Comparison of ENCODE assay signal across 11 cellular contexts in the genomic region with DNA sequence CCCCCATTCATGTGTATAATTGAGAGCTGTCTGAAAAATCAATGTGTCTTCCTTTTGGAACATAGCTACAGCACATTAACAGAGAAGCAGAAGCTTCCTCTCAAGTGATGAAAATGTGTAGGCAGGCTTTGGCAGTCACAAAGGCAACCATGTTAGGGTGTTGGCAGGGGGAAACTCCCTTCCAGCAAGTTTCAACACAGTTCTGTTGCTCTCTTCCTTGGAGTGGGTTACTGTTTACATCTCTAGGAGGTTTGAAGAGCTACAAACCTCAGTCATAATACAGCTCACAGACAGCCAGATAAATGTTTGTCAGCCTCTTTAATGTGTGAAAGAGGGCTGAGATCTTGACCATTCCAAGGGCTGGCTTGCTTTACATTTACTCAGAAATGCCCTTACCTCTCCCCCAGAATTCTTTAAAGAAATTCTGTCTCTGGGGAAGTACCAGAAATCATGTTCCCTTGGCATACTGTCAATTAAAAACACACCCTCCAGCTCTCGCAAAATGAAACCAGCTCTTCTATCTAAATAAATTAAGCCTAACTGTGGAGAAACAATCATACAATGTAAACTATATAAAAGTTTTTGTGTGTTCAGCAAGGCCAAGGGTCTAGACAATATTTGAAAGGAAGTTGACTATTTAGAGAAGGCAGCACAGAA. TPM values are rescaled to one million over a fixed set of nuclear protein-coding genes. Genes with fewer than 3 reads are reported as not detected.
DNase-seq lines count a peak whose midpoint lies in the region; ATAC-seq and TF ChIP-seq lines count a peak whose summit lies in the region.
"Had no signal": no experiment of that assay in that cellular context is flagged by ENCODE, and none has a peak within 500 bp of the region (broad histone marks: within the 10 kb centered on the region; RNA-seq: fewer than 3 reads in every experiment).

No MANE protein-coding gene starts in this region.

- peak in 1 of 5 donors; percentile 18 for DNase-seq in CD8-positive, alpha-beta memory T cell
- DNase-seq in GM23248, result peak; percentile 52
- DNase-seq in epithelial cell of esophagus (ENCODE audit: low read depth), result peak; percentile 76
- DNase-seq in omental fat pad (ENCODE audit: low spot score), result no peak
- no peak for DNase-seq in hepatic stellate cell (ENCODE audit: low spot score)
- no peak for DNase-seq in trophoblast cell
- no peak for DNase-seq in activated CD8-positive, alpha-beta memory T cell treated with anti-CD3 and anti-CD28 coated beads, Interleukin-2, amount 50 U/mL, for 48 hours
- DNase-seq: midbrain; NCI-H187 treated with DMSO at 0.1 percent for 48 hours; stimulated activated CD4-positive, alpha-beta T cell treated with anti-CD3 and anti-CD28 coated beads, Interleukin-12 subunit alpha, Interleukin-12 subunit beta, amount 100 ng/mL, for 4 hours had no signal

- no peak overlapping the region for H3K4me3 Mint-ChIP-seq in CD8-positive, alpha-beta memory T cell

- H3K27me3 ChIP-seq in CD8-positive, alpha-beta memory T cell (ENCODE audit: insufficient read depth, low read length, poor library complexity, severe bottlenecking), result no peaks in the 10 kb centered on the region
- H3K27me3 ChIP-seq in GM23248 (replicated peaks; ENCODE audit: insufficient read depth) (no peaks in the 10 kb centered on the region), trophoblast cell (ENCODE audit: insufficient read depth, low read length) (no peaks in the 10 kb centered on the region)

- peaks cover 12% of the 10 kb centered on the region for H3K4me1 ChIP-seq in CD8-positive, alpha-beta memory T cell (ENCODE audit: insufficient read depth, low read length)
- H3K4me1 ChIP-seq in GM23248 (ENCODE audit: insufficient read depth) (no peaks in the 10 kb centered on the region), trophoblast cell (ENCODE audit: control insufficient read depth in 1 of 2, insufficient read depth in 2 of 2, low read length in 2 of 2) (no peaks in the 10 kb centered on the region)

- H2AK5ac ChIP-seq in trophoblast cell (ENCODE audit: low read length), result no peak overlapping the region

- no peaks in the 10 kb centered on the region for H3K9me2 ChIP-seq in GM23248 (ENCODE audit: insufficient read depth)

- no peaks in the 10 kb centered on the region for H3K9me3 ChIP-seq in CD8-positive, alpha-beta memory T cell (ENCODE audit: low read length)
- H3K9me3 ChIP-seq in GM23248 (ENCODE audit: low read depth) (no peaks in the 10 kb centered on the region), trophoblast cell (ENCODE audit: insufficient read depth, low read depth, low read length) (no peaks in the 10 kb centered on the region)

- TF ChIP-seq CTCF in epithelial cell of esophagus (IDR thresholded peaks at IDR 0.05; ENCODE audit: insufficient read depth, low read depth, low read length, missing control alignments) (no peak), omental fat pad (IDR thresholded peaks at IDR 0.05) (no peak)

- no peak overlapping the region for H3K23ac ChIP-seq in trophoblast cell (ENCODE audit: low read length)

- no peaks in the 10 kb centered on the region for H3F3A ChIP-seq in GM23248 (ENCODE audit: insufficient read depth)

- 0 to 5% methylated on average over 1 of the region's 1 CpG for WGBS in GM23248 (ENCODE audit: low coverage in 1 of 2, low lambda C conversion rate in 2 of 2, missing lambda C conversion rate in 2 of 2), 2 experiments
- no CpG with 5 or more reads among the region's 1 CpG for WGBS in trophoblast cell (ENCODE audit: extremely low coverage, insufficient coverage, insufficient read length)

- H3K36me3 ChIP-seq in CD8-positive, alpha-beta memory T cell (ENCODE audit: insufficient read depth, low read length), result no peaks in the 10 kb centered on the region
- H3K36me3 ChIP-seq in GM23248 (ENCODE audit: low read depth), result no peaks in the 10 kb centered on the region
- H3K36me3 ChIP-seq in trophoblast cell (ENCODE audit: control insufficient read depth in 1 of 2, insufficient read depth in 2 of 2, low read length in 2 of 2), result no peaks in the 10 kb centered on the region

- in situ Hi-C loops in GM23248 (cut with MboI), result no loop called here

- H3K27ac ChIP-seq in CD8-positive, alpha-beta memory T cell (ENCODE audit: low read depth, low read length), result no peak overlapping the region
- peak overlapping the region; percentile 37; the same call in 1 of the 2 replicates for H3K27ac ChIP-seq in GM23248
- no peak overlapping the region for H3K27ac ChIP-seq in trophoblast cell (ENCODE audit: low read depth, low read length)

- no peak overlapping the region for H4K12ac ChIP-seq in trophoblast cell (ENCODE audit: low read depth, low read length)

- ATAC-seq in omental fat pad (ENCODE audit: low FRiP score) (peak; percentile 93), HG03521 (IDR thresholded peaks at IDR 0.05; ENCODE audit: unreplicated experiment) (no peak)

- H3K27ac Mint-ChIP-seq in CD8-positive, alpha-beta memory T cell, result peak overlapping the region in 7 of 8 donors; percentile 9 to 71 (median 32)

- H3K79me2 ChIP-seq in GM23248 (ENCODE audit: insufficient read depth), result no peaks in the 10 kb centered on the region
- no peaks in the 10 kb centered on the region for H3K79me2 ChIP-seq in trophoblast cell (ENCODE audit: control insufficient read depth, insufficient read depth, low read length, poor library complexity)

- H3K79me1 ChIP-seq in trophoblast cell (ENCODE audit: low read length), result no peaks in the 10 kb centered on the region

- no peak overlapping the region for H3K4ac ChIP-seq in trophoblast cell (ENCODE audit: low read depth, low read length)

- no peak overlapping the region for H2BK5ac ChIP-seq in trophoblast cell (ENCODE audit: low read depth, low read length, poor library complexity)

- H3K18ac ChIP-seq in trophoblast cell (ENCODE audit: low read length), result no peak overlapping the region

- H3K4me3 ChIP-seq in CD8-positive, alpha-beta memory T cell (ENCODE audit: low read length), result no peak overlapping the region
- H3K4me3 ChIP-seq in GM23248 (no peak overlapping the region), epithelial cell of esophagus (ENCODE audit: low read length) (peak overlapping the region; percentile 9), trophoblast cell (ENCODE audit: low read depth, low read length) (no peak overlapping the region)

- CTCF ChIA-PET in CD8-positive, alpha-beta memory T cell (lab: Charles Lee), result interaction anchor here (0.8 to 1.1 kb wide), 3 partner anchors 18 to 55 kb away, joined by 3 read pairs; no protein-coding TSS in a partner anchor

- H3K9me3 Mint-ChIP-seq in CD8-positive, alpha-beta memory T cell, result no peaks in the 10 kb centered on the region

- H3K4me2 ChIP-seq in GM23248 (ENCODE audit: unreplicated experiment), result no peak overlapping the region
- H3K4me2 ChIP-seq in trophoblast cell (ENCODE audit: low read length), result no peak overlapping the region

- H2BK12ac ChIP-seq in trophoblast cell (ENCODE audit: low read length), result no peak overlapping the region

- no peak overlapping the region for H2AFZ ChIP-seq in GM23248
- no peak overlapping the region for H2AFZ ChIP-seq in trophoblast cell (ENCODE audit: insufficient read depth, low read length, poor library complexity)

- peaks cover 7 to 10% (median 9%) of the 10 kb centered on the region in 3 donors for H3K4me1 Mint-ChIP-seq in CD8-positive, alpha-beta memory T cell

- H2BK120ac ChIP-seq in trophoblast cell (ENCODE audit: insufficient read depth, low read length, poor library complexity), result no peak overlapping the region

- no peak overlapping the region for H3K14ac ChIP-seq in trophoblast cell (ENCODE audit: low read length)

- H3K9ac ChIP-seq in GM23248 (no peak overlapping the region), trophoblast cell (ENCODE audit: low read length) (no peak overlapping the region)

- H4K8ac ChIP-seq in trophoblast cell (ENCODE audit: low read depth, low read length), result no peak overlapping the region

- H3K27me3 Mint-ChIP-seq in CD8-positive, alpha-beta memory T cell, result peaks cover 0 to 4% of the 10 kb centered on the region in 2 donors

- no peak overlapping the region for H4K91ac ChIP-seq in trophoblast cell (ENCODE audit: low read depth, low read length)

- H4K20me1 ChIP-seq in GM23248 (ENCODE audit: insufficient read depth), result no peaks in the 10 kb centered on the region

- H3K36me3 Mint-ChIP-seq in CD8-positive, alpha-beta memory T cell, result no peaks in the 10 kb centered on the region

- POLR2A ChIA-PET in CD8-positive, alpha-beta memory T cell (lab: Charles Lee), result interaction anchor here (0.8 kb wide), 1 partner anchor 19 kb away, joined by 4 read pairs; a partner anchor contains a TSS

RNA-seq across cellular contexts. Expression of a gene that starts 18.9 kb away (rescaled TPM):
- 10 to 100 TPM; 16.4 to 16.8 TPM for total RNA-seq in CD8-positive, alpha-beta memory T cell
- polyA plus RNA-seq in CD8-positive, alpha-beta memory T cell, result 12.5 TPM
- total RNA-seq in GM23248 (2014; rRNA removed; shearing (Covaris generic)), result 11.5 and 11.6 TPM in 2 replicates
- polyA plus RNA-seq in GM23248 (2016; fragmentation: Nextera tagmentation; extraction: Ambion mirVana), result 8.3 and 8.5 TPM in 2 replicates
- total RNA-seq in omental fat pad, result 10 to 100 TPM; 10.9 to 19.7 (median 11.5) TPM
- polyA plus RNA-seq in trophoblast cell (2013), result 10.0 TPM in 2 replicates

RNA-seq across cellular contexts. Expression of a gene that starts 41.8 kb away (rescaled TPM):
- total RNA-seq in CD8-positive, alpha-beta memory T cell, result under 1 TPM in 1 of 2 experiments, not detected in 1; 0.09 TPM
- 2.1 TPM for polyA plus RNA-seq in CD8-positive, alpha-beta memory T cell
- total RNA-seq in GM23248 (2014; rRNA removed; shearing (Covaris generic)), result not detected in 2 replicates
- polyA plus RNA-seq in GM23248 (2016; fragmentation: Nextera tagmentation; extraction: Ambion mirVana), result not detected in 2 replicates
- 10 to 100 TPM in 1 of 4 donors, 1 to 10 TPM in 3; 1.1 to 12.0 (median 4.8) TPM for total RNA-seq in omental fat pad
- 0.17 and 0.18 TPM in 2 replicates for polyA plus RNA-seq in trophoblast cell (2013)

Comparison
In these comparisons a context has a peak if more than half of its experiments do, and no peak if none do; other contexts are left out.
1. DNase-seq: peak in GM23248 (single experiment) and epithelial cell of esophagus (single experiment); none in omental fat pad (single experiment), hepatic stellate cell (single experiment), trophoblast cell (0 of 2) and activated CD8-positive, alpha-beta memory T cell treated with anti-CD3 and anti-CD28 coated beads, Interleukin-2, amount 50 U/mL, for 48 hours (single experiment).